8 cellular contexts compared by ENCODE assay signal in genomic region chr2:224039080-224039769, GRCh38. TPM values are rescaled to one million over a fixed set of nuclear protein-coding genes. Genes with fewer than 3 reads are reported as not detected.
DNase-seq lines count a peak whose midpoint lies in the region; ATAC-seq, FAIRE-seq and TF ChIP-seq lines count a peak whose summit lies in the region.

SERPINE2 (minus strand) TSS chr2:224039286; CDS start chr2:224001900, 37,386 bp downstream.

- H3K4me1 Mint-ChIP-seq in activated CD4-positive, alpha-beta T cell treated with anti-CD3 and anti-CD28 coated beads, Interleukin-2, amount 10 ng/mL, durations not matched to agents 24 days and 14 days: peaks cover 24% of the 10 kb centered on the region

- peak; percentile 9 for FAIRE-seq in GM12891 (lab: Jason Lieb, UNC)

- WGBS in lower leg skin, 2 donors: 1 to 2% methylated on average over 12 to 27 of the region's 91 CpGs

- TF ChIP-seq POLR2A in GM12891 (IDR thresholded peaks at IDR 0.05; ENCODE audit: low read depth, low read length): no peak
- no peak for TF ChIP-seq POLR2A in lower leg skin (IDR thresholded peaks at IDR 0.05)

- H3K36me3 Mint-ChIP-seq in activated CD4-positive, alpha-beta T cell treated with anti-CD3 and anti-CD28 coated beads, Interleukin-2, amount 10 ng/mL, durations not matched to agents 24 days and 14 days (ENCODE audit: low read depth): peaks cover 8% of the 10 kb centered on the region

- intact Hi-C loops in activated CD4-positive, alpha-beta T cell treated with anti-CD3 and anti-CD28 coated beads, Interleukin-2, amount 10 ng/mL, durations not matched to agents 24 days and 14 days (cut with micrococcal nuclease): loop anchor here (2.0 to 5.0 kb wide), 4 partner anchors 46 to 548 kb away; partner anchors contain the start of genes AP1S3 and CUL3
- intact Hi-C loops in lower leg skin (cut with DNase I; ENCODE audit: low total_unique reads): no loop called here

- peak; percentile 41 for ATAC-seq in HG02610 (IDR thresholded peaks at IDR 0.05; ENCODE audit: unreplicated experiment)

- peak within 1 kb of the TSS; percentile 39 for H3K4me3 ChIP-seq in lower leg skin (ENCODE audit: low read depth, poor library complexity, severe bottlenecking)

- no peaks in the 10 kb centered on the region for H3K9me3 Mint-ChIP-seq in activated CD4-positive, alpha-beta T cell treated with anti-CD3 and anti-CD28 coated beads, Interleukin-2, amount 10 ng/mL, durations not matched to agents 24 days and 14 days

- DNase-seq in GM12891 (ENCODE audit: insufficient read length, low spot score): peak; percentile 43
- peak; percentile 56 to 78 for DNase-seq in NCI-H1930 (lab: John Stamatoyannopoulos, UW)
- DNase-seq in activated CD4-positive, alpha-beta T cell treated with anti-CD3 and anti-CD28 coated beads, Interleukin-2, amount 10 ng/mL, durations not matched to agents 24 days and 14 days: peak; percentile 87
- DNase-seq in ecto neural progenitor cell (ENCODE audit: low spot score): peak; percentile 85
- peak; percentile 28 to 92 for DNase-seq in lower leg skin (ENCODE audit: low spot score in 2 of 2)
- DNase-seq in stimulated activated CD4-positive, alpha-beta T cell treated with anti-CD3 and anti-CD28 coated beads, Interleukin-4, amount 100 ng/mL, for 4 hours: peak; percentile 55 to 67
- no peak for DNase-seq in NK-92 treated with Interleukin-12 subunit alpha and Interleukin-12 subunit beta, amount 100 ng/mL, for 24 hours (lab: John Stamatoyannopoulos, UW)

- H3K27ac Mint-ChIP-seq in activated CD4-positive, alpha-beta T cell treated with anti-CD3 and anti-CD28 coated beads, Interleukin-2, amount 10 ng/mL, durations not matched to agents 24 days and 14 days: peak within 1 kb of the TSS; percentile 49

- peak within 1 kb of the TSS; percentile 97 for H3K4me3 Mint-ChIP-seq in activated CD4-positive, alpha-beta T cell treated with anti-CD3 and anti-CD28 coated beads, Interleukin-2, amount 10 ng/mL, durations not matched to agents 24 days and 14 days

- TF ChIP-seq CTCF in lower leg skin (IDR thresholded peaks at IDR 0.05): no peak

- peaks cover 49% of the 10 kb centered on the region for H3K27me3 Mint-ChIP-seq in activated CD4-positive, alpha-beta T cell treated with anti-CD3 and anti-CD28 coated beads, Interleukin-2, amount 10 ng/mL, durations not matched to agents 24 days and 14 days

TF ChIP-seq in GM12891, 5 proteins besides CTCF, POLR2A, EP300 and RAD21:
- TF ChIP-seq POU2F2 (IDR thresholded peaks at IDR 0.05; ENCODE audit: low read depth, low read length): no peak

RNA-seq across cellular contexts. Expression of gene SERPINE2, which starts in this region (rescaled TPM):
- polyA plus RNA-seq in GM12891 (2012; ENCODE audit: low read depth, missing spikeins): 0.04 TPM
- total RNA-seq in activated CD4-positive, alpha-beta T cell treated with anti-CD3 and anti-CD28 coated beads, Interleukin-2, amount 10 ng/mL, durations not matched to agents 24 days and 14 days: 23.2 and 23.9 TPM in 2 replicates
- total RNA-seq in lower leg skin: 10 to 100 TPM in 1 of 4 donors, 1 to 10 TPM in 3; 1.8 to 11.5 (median 4.7) TPM
